Comparison of ENCODE assay signal across 1 cellular context in genomic region chr2:177316756-177317155, GRCh38.
TF ChIP-seq lines count a peak whose summit lies in the region.

No MANE protein-coding gene starts in this region.

TF ChIP-seq in liver, 16 proteins besides CTCF, POLR2A, EP300 and RAD21 (continued from another document):
- TF ChIP-seq EGR1 (IDR thresholded peaks at IDR 0.05; ENCODE audit: low read depth in 2 of 2): no peak
